9 cellular contexts compared by ENCODE assay signal in the genomic region with DNA sequence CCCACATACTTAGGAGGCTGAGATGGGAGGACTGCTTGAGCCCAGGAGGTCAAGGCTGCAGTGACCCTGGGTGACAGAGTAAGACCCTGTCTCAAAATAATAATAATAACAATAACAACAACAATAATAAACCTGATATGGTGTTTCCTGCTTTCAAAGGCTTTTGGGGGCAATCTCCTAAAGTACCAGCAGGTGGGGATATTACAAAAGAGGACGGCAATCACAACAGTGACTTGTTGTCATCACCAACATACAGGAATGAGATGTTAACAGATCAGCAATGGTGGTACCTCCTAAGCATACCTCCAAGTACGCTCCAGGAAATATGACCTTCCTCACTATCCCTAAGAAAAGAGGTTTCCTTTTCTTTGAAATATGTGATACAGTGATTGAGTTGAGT.
DNase-seq lines count a peak whose midpoint lies in the region; ATAC-seq, FAIRE-seq and TF ChIP-seq lines count a peak whose summit lies in the region.
"Had no signal": no experiment of that assay in that cellular context is flagged by ENCODE, and none has a peak within 500 bp of the region (broad histone marks: within the 10 kb centered on the region; RNA-seq: fewer than 3 reads in every experiment).

No MANE protein-coding gene starts in this region.

- no peaks in the 10 kb centered on the region for H3K9me3 ChIP-seq in H1 (ENCODE audit: insufficient read depth in 2 of 2, low read depth in 1 of 2, low read length in 1 of 2)

- no peak overlapping the region for H3K4me3 Mint-ChIP-seq in osteocyte (ENCODE audit: unreplicated experiment)
- H3K4me3 Mint-ChIP-seq: memory B cell had no signal

- no peaks in the 10 kb centered on the region for H3K9me3 Mint-ChIP-seq in osteocyte (ENCODE audit: unreplicated experiment)

- no peaks in the 10 kb centered on the region for H3K79me1 ChIP-seq in H1 (ENCODE audit: low read depth, low read length)

- DNase-seq in AG08395 (ENCODE audit: low spot score): peak; percentile 7
- peak; percentile 40 for DNase-seq in GM13976 (ENCODE audit: low spot score)
- peak; percentile 25 for DNase-seq in NCI-H524 treated with DMSO at 0.1 percent for 48 hours (lab: John Stamatoyannopoulos, UW)
- DNase-seq in H1 (ENCODE audit: low read depth in 1 of 2, low spot score in 2 of 2): peak in 1 of 2 experiments; percentile 49
- no peak for DNase-seq in osteocyte (ENCODE audit: extremely low spot score, unreplicated experiment)

- H2BK5ac ChIP-seq in H1 (ENCODE audit: low read depth, low read length): no peak overlapping the region

- POLR2A ChIA-PET in H1 (lab: Charles Lee; ENCODE audit: partially characterized antibody): no interaction called here

- no peak overlapping the region for H2BK12ac ChIP-seq in H1 (ENCODE audit: low read depth, low read length)

- no peaks in the 10 kb centered on the region for H4K20me1 ChIP-seq in H1 (replicated peaks in 1 of 2; ENCODE audit: control insufficient read depth in 1 of 2, insufficient read depth in 2 of 2, low read length in 2 of 2)

- H3K4me2 ChIP-seq in H1 (ENCODE audit: insufficient read depth in 1 of 2, low read depth in 2 of 2, low read length in 2 of 2): no peak overlapping the region

- no peaks in the 10 kb centered on the region for H3K79me2 ChIP-seq in H1 (ENCODE audit: control insufficient read depth in 1 of 2, insufficient read depth in 2 of 2, low read length in 2 of 2)

- H3K56ac ChIP-seq in H1 (replicated peaks; ENCODE audit: insufficient read length, low read depth, low read length): no peak overlapping the region

- no peak overlapping the region for H2BK120ac ChIP-seq in H1 (replicated peaks; ENCODE audit: low read depth, low read length)

- H3K27me3 Mint-ChIP-seq in osteocyte (ENCODE audit: unreplicated experiment): peaks cover under 1% of the 10 kb centered on the region
- H3K27me3 Mint-ChIP-seq: memory B cell had no signal

- no peak overlapping the region for H4K8ac ChIP-seq in H1 (ENCODE audit: extremely low read depth, insufficient read depth, low read length)

- H3K4me1 ChIP-seq in H1 (replicated peaks in 1 of 4; ENCODE audit: control insufficient read depth in 3 of 4, insufficient read depth in 4 of 4, low read length in 3 of 4): no peaks in the 10 kb centered on the region

- no peaks in the 10 kb centered on the region for H3K36me3 Mint-ChIP-seq in osteocyte (ENCODE audit: unreplicated experiment)
- H3K36me3 Mint-ChIP-seq: memory B cell had no signal

- H3K27me3 ChIP-seq in H1 (replicated peaks in 1 of 4; ENCODE audit: control insufficient read depth in 3 of 4, extremely low read depth in 1 of 4, insufficient read depth in 3 of 4, low read length in 3 of 4): no peaks in the 10 kb centered on the region

- in situ Hi-C loops in GM13976 (cut with MboI; ENCODE audit: low sequenced_read_pairs, unreplicated experiment): no loop called here

- H3K14ac ChIP-seq in H1 (ENCODE audit: insufficient read length): no peak overlapping the region

- no peak overlapping the region for H3K18ac ChIP-seq in H1 (ENCODE audit: extremely low read depth, low read length)

- ATAC-seq in HG02870 (IDR thresholded peaks at IDR 0.05; ENCODE audit: unreplicated experiment) (peak; percentile 76), HG03139 (IDR thresholded peaks at IDR 0.05; ENCODE audit: unreplicated experiment) (no peak), HG03095 (IDR thresholded peaks at IDR 0.05; ENCODE audit: unreplicated experiment) (no peak)

- no peaks in the 10 kb centered on the region for H3K36me3 ChIP-seq in H1 (ENCODE audit: control insufficient read depth in 2 of 4, insufficient read depth in 4 of 4, low read length in 3 of 4)

- H3K4ac ChIP-seq in H1 (replicated peaks; ENCODE audit: insufficient read length, low read depth, low read length): no peak overlapping the region

- H4K91ac ChIP-seq in H1 (replicated peaks; ENCODE audit: insufficient read length, low read length): no peak overlapping the region

- TF ChIP-seq CTCF in GM13976 (IDR thresholded peaks at IDR 0.05; ENCODE audit: borderline replicate concordance, control extremely low read depth, extremely low read depth, insufficient read depth, missing control alignments): peak; percentile 46
- TF ChIP-seq CTCF in H1 (IDR thresholded peaks at IDR 0.05; ENCODE audit: control extremely low read depth in 1 of 3, insufficient read depth in 1 of 3, low read depth in 1 of 3, low read length in 3 of 3): peak in 2 of 3 experiments; percentile 53 to 71; a peak in 3 of 4 replicates
- TF ChIP-seq CTCF in osteocyte (IDR thresholded peaks at IDR 0.05): peak; percentile 61

- 56% methylated on average over 2 of the region's 2 CpGs; no CpG with 5 or more reads in 1 of the 2 experiments for WGBS in H1 (ENCODE audit: extremely low coverage in 1 of 2, insufficient coverage in 1 of 2, insufficient read length in 1 of 2, insufficient replicate concordance in 2 of 2, low coverage in 1 of 2, low lambda C conversion rate in 2 of 2, missing lambda C conversion rate in 1 of 2), 2 experiments

- no peak overlapping the region for H3K27ac Mint-ChIP-seq in osteocyte (ENCODE audit: unreplicated experiment)
- H3K27ac Mint-ChIP-seq: memory B cell had no signal

- TF ChIP-seq EP300 in H1 (IDR thresholded peaks at IDR 0.05; ENCODE audit: borderline replicate concordance in 1 of 2, low read depth in 2 of 2, low read length in 2 of 2): no peak

- no peak overlapping the region for H3K9ac ChIP-seq in H1 (replicated peaks in 1 of 4; ENCODE audit: extremely low read depth in 1 of 4, low read depth in 3 of 4, low read length in 3 of 4)

- H3K23ac ChIP-seq in H1 (ENCODE audit: insufficient read length): no peak overlapping the region

- no peak overlapping the region for H3K27ac ChIP-seq in H1 (ENCODE audit: low read depth, low read length)

- no peak overlapping the region for H2BK20ac ChIP-seq in H1 (ENCODE audit: low read length)

- no peaks in the 10 kb centered on the region for H3K23me2 ChIP-seq in H1 (ENCODE audit: low read depth, low read length)

- CTCF ChIA-PET in H1 (lab: Charles Lee; ENCODE audit: partially characterized antibody): interaction anchor here (0.7 to 2.8 kb wide), 4 partner anchors 44 to 617 kb away, joined by 3 to 7 read pairs (median 3); no protein-coding TSS in a partner anchor

- H2AFZ ChIP-seq in H1 (ENCODE audit: low read length): no peak overlapping the region

- no peak overlapping the region for H2BK15ac ChIP-seq in H1 (ENCODE audit: low read length)

- no peak for TF ChIP-seq POLR2A in H1 (IDR thresholded peaks at IDR 0.05; ENCODE audit: control extremely low read depth in 1 of 2, low read depth in 2 of 2, low read length in 2 of 2)

- no peak overlapping the region for H4K5ac ChIP-seq in H1 (ENCODE audit: insufficient read length, low read depth, low read length)

- no peak overlapping the region for H2AK5ac ChIP-seq in H1 (ENCODE audit: low read depth, low read length)

- H3K4me3 ChIP-seq in H1 (ENCODE audit: extremely low read depth in 1 of 4, insufficient read depth in 2 of 4, low read depth in 3 of 4, low read length in 4 of 4): no peak overlapping the region

- TF ChIP-seq RAD21 in H1 (IDR thresholded peaks at IDR 0.05 in 1 of 2, conservative IDR thresholded peaks at IDR 0.05 in 1 of 2; ENCODE audit: low read depth in 2 of 2, low read length in 2 of 2): peak; percentile 78 to 81

- H3K4me1 Mint-ChIP-seq in osteocyte (ENCODE audit: unreplicated experiment): no peaks in the 10 kb centered on the region
- H3K4me1 Mint-ChIP-seq: memory B cell had no signal

- FAIRE-seq in H1 (lab: Jason Lieb, UNC): peak; percentile 90

TF ChIP-seq in H1, 55 proteins besides CTCF, POLR2A, EP300 and RAD21:
- TF ChIP-seq BACH1 (IDR thresholded peaks at IDR 0.05; ENCODE audit: low read length) (no peak), YY1 (IDR thresholded peaks at IDR 0.05; ENCODE audit: low read depth, low read length) (peak; percentile 17; the same call in 1 of the 2 replicates)
